ENCODE assay signal across 11 cellular contexts in the genomic region with DNA sequence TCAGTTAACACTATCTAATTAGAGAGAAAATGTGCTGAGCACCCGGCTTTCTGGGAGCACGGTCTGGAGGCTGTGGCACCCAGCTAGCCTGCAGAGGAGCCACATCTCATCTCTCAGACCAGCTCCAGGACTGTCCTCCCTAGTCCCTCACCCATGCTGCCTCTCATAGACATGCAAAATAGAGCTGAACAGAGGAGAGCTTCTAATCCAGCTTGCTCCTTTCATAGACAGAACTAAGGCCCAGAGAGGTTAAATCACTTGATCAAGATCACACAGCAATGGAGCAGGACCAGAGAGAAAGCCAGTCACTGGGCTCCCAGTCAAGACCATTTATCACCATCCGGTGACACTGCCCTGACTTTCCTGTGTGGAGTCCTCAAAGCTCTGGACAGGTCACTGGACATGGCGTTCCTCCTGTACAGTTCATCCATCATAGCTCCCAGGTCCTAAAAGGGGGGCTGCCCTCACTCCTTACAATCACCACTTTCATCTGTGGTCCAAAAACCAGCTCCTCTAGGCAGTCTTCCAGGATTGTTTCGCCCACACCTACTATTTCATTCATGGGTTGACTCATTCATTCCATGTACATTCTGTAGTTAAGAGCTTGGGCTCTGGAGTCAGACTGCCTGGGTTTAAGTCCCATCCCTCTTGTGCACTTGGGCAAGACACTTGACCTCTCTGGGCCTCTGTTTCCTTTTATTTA. TPM values are rescaled to one million over a fixed set of nuclear protein-coding genes. Genes with fewer than 3 reads are reported as not detected.
A peak's percentile ranks its signal among the peaks of the same experiment; 100 is the strongest.
DNase-seq lines count a peak whose midpoint lies in the region; ATAC-seq and TF ChIP-seq lines count a peak whose summit lies in the region.
"Had no signal": no experiment of that assay in that cellular context is flagged by ENCODE, and none has a peak within 500 bp of the region (broad histone marks: within the 10 kb centered on the region; RNA-seq: fewer than 3 reads in every experiment).

No MANE protein-coding gene starts in this region.

- no peak overlapping the region for H3K4me3 ChIP-seq in BLaER1
- H3K4me3 ChIP-seq in cardiac fibroblast (replicated peaks in 1 of 2; ENCODE audit: low read depth in 2 of 2, low read length in 2 of 2), result no peak overlapping the region
- no peak overlapping the region for H3K4me3 ChIP-seq in mesodermal cell (ENCODE audit: extremely low read depth, insufficient read depth, low read length, poor library complexity, severe bottlenecking)

- intact Hi-C loops in activated CD4-positive, alpha-beta T cell treated with anti-CD3 and anti-CD28 coated beads for 36 hours (cut with DNase I, micrococcal nuclease), result loop anchor here (1.0 to 10.0 kb wide), 6 partner anchors 62 to 780 kb away; no protein-coding TSS in a partner anchor

- peak overlapping the region; percentile 78 for H3K4me2 ChIP-seq in BLaER1

- POLR2A ChIA-PET in activated CD4-positive, alpha-beta T cell treated with anti-CD3 and anti-CD28 coated beads for 36 hours (lab: Charles Lee), result interaction anchor here (0.5 kb wide), 1 partner anchor 12 kb away, joined by 4 read pairs; no protein-coding TSS in a partner anchor

- no peaks in the 10 kb centered on the region for H3K27me3 Mint-ChIP-seq in effector memory CD8-positive, alpha-beta T cell
- peaks cover 5% of the 10 kb centered on the region for H3K27me3 Mint-ChIP-seq in activated CD4-positive, alpha-beta T cell treated with anti-CD3 and anti-CD28 coated beads for 36 hours

- H4K20me1 ChIP-seq in BLaER1, result peaks cover 16% of the 10 kb centered on the region; the same call in 1 of the 2 replicates

- peaks cover 4% of the 10 kb centered on the region for H3K36me3 Mint-ChIP-seq in effector memory CD8-positive, alpha-beta T cell (ENCODE audit: insufficient read depth)
- peaks cover 7% of the 10 kb centered on the region for H3K36me3 Mint-ChIP-seq in activated CD4-positive, alpha-beta T cell treated with anti-CD3 and anti-CD28 coated beads for 36 hours (ENCODE audit: low read depth)

- H3K27me3 ChIP-seq in BLaER1, result peaks cover 4% of the 10 kb centered on the region; the same call in 1 of the 2 replicates

- CTCF ChIA-PET in activated CD4-positive, alpha-beta T cell treated with anti-CD3 and anti-CD28 coated beads for 36 hours (lab: Charles Lee), result interaction anchor here (0.5 to 5.0 kb wide), 22 partner anchors 8 to 694 kb away, joined by 3 to 51 read pairs (median 3); a partner anchor contains a TSS

- 72 to 80% methylated on average over 4 to 5 of the region's 5 CpGs for WGBS in mesodermal cell (ENCODE audit: insufficient coverage in 2 of 2), 2 experiments

- peaks cover 30% of the 10 kb centered on the region for H3K36me3 ChIP-seq in BLaER1
- peaks cover 22% of the 10 kb centered on the region for H3K36me3 ChIP-seq in mesodermal cell (ENCODE audit: control insufficient read depth, insufficient read depth, low read length)

- peak; percentile 93 for DNase-seq in M059J (ENCODE audit: low read depth)
- peak; percentile 80 to 97 for DNase-seq in cardiac fibroblast (ENCODE audit: low read depth in 2 of 2)
- no peak for DNase-seq in effector memory CD8-positive, alpha-beta T cell
- no peak for DNase-seq in UCSD-AML1 (lab: John Stamatoyannopoulos, UW; ENCODE audit: unreplicated experiment)
- no peak for DNase-seq in activated CD4-positive, alpha-beta T cell treated with anti-CD3 and anti-CD28 coated beads for 36 hours
- DNase-seq: activated CD4-positive, alpha-beta T cell treated with anti-CD3 and anti-CD28 coated beads for 48 hours; DMS79 treated with DMSO at 0.1 percent for 48 hours had no signal

- TF ChIP-seq CTCF in cardiac fibroblast (IDR thresholded peaks at IDR 0.05; ENCODE audit: low read depth, low read length), result no peak

- H3K9me3 ChIP-seq in BLaER1, result no peaks in the 10 kb centered on the region
- no peaks in the 10 kb centered on the region for H3K9me3 ChIP-seq in mesodermal cell (ENCODE audit: control insufficient read depth, low read length)

- no peaks in the 10 kb centered on the region for H3K9me3 Mint-ChIP-seq in effector memory CD8-positive, alpha-beta T cell
- H3K9me3 Mint-ChIP-seq in activated CD4-positive, alpha-beta T cell treated with anti-CD3 and anti-CD28 coated beads for 36 hours (ENCODE audit: low read depth), result no peaks in the 10 kb centered on the region

- ATAC-seq in effector memory CD8-positive, alpha-beta T cell (replicated peaks), result no peak
- ATAC-seq in HG02852 (IDR thresholded peaks at IDR 0.05; ENCODE audit: unreplicated experiment), result no peak
- ATAC-seq in activated CD4-positive, alpha-beta T cell treated with anti-CD3 and anti-CD28 coated beads for 36 hours, result no peak

- H3K27ac ChIP-seq in BLaER1 (peak overlapping the region; percentile 44; the same call in 1 of the 2 replicates), mesodermal cell (ENCODE audit: low read depth, low read length, severe bottlenecking) (peak overlapping the region; percentile 46)

- H3K27ac Mint-ChIP-seq in effector memory CD8-positive, alpha-beta T cell, result no peak overlapping the region
- no peak overlapping the region for H3K27ac Mint-ChIP-seq in activated CD4-positive, alpha-beta T cell treated with anti-CD3 and anti-CD28 coated beads for 36 hours
- H3K27ac Mint-ChIP-seq: progenitor cell of endocrine pancreas had no signal

- H3K9ac ChIP-seq in BLaER1, result no peak overlapping the region

- no peaks in the 10 kb centered on the region for H3K4me1 Mint-ChIP-seq in effector memory CD8-positive, alpha-beta T cell (ENCODE audit: low read depth in 2 of 2)
- H3K4me1 Mint-ChIP-seq in activated CD4-positive, alpha-beta T cell treated with anti-CD3 and anti-CD28 coated beads for 36 hours, result no peaks in the 10 kb centered on the region

- H3K4me1 ChIP-seq in BLaER1 (peaks cover 18% of the 10 kb centered on the region), mesodermal cell (ENCODE audit: control insufficient read depth, insufficient read depth, low read length, poor library complexity, severe bottlenecking) (peaks cover 31% of the 10 kb centered on the region)

- H3K4me3 Mint-ChIP-seq in effector memory CD8-positive, alpha-beta T cell, result no peak overlapping the region
- no peak overlapping the region for H3K4me3 Mint-ChIP-seq in activated CD4-positive, alpha-beta T cell treated with anti-CD3 and anti-CD28 coated beads for 36 hours

RNA-seq across cellular contexts. Expression of a gene that starts 8.8 kb away (rescaled TPM):
- total RNA-seq in M059J (2014; rRNA removed; shearing (Covaris generic)), result 5.2 and 7.2 TPM in 2 replicates
- polyA plus RNA-seq in mesodermal cell (2013, experiment 1 of 2), result 29.7 TPM
- 30.7 TPM for polyA plus RNA-seq in mesodermal cell (2013, experiment 2 of 2)
- total RNA-seq in activated CD4-positive, alpha-beta T cell treated with anti-CD3 and anti-CD28 coated beads for 36 hours, result under 1 TPM; 0.48 to 0.49 TPM

RNA-seq across cellular contexts. Expression of a gene that starts 13.2 kb away (rescaled TPM):
- 38.3 and 48.8 TPM in 2 replicates for total RNA-seq in M059J (2014; rRNA removed; shearing (Covaris generic))
- 19.9 TPM for polyA plus RNA-seq in mesodermal cell (2013, experiment 1 of 2)
- 16.1 TPM for polyA plus RNA-seq in mesodermal cell (2013, experiment 2 of 2)
- total RNA-seq in activated CD4-positive, alpha-beta T cell treated with anti-CD3 and anti-CD28 coated beads for 36 hours, result 10 to 100 TPM in 1 of 2 experiments, 1 to 10 TPM in 1; 9.0 to 13.1 TPM

RNA-seq across cellular contexts. Expression of a gene that starts 57.6 kb away (rescaled TPM):
- total RNA-seq in M059J (2014; rRNA removed; shearing (Covaris generic)), result 3.5 and 5.0 TPM in 2 replicates
- polyA plus RNA-seq in mesodermal cell (2013, experiment 1 of 2), result 1.4 TPM
- 0.81 TPM for polyA plus RNA-seq in mesodermal cell (2013, experiment 2 of 2)
- not detected for total RNA-seq in activated CD4-positive, alpha-beta T cell treated with anti-CD3 and anti-CD28 coated beads for 36 hours

Comparison
In these comparisons a context has a peak if more than half of its experiments do, and no peak if none do; other contexts are left out.
1. DNase-seq: peak in M059J (single experiment) and cardiac fibroblast (2 of 2); none in effector memory CD8-positive, alpha-beta T cell (0 of 3), UCSD-AML1 (single experiment) and activated CD4-positive, alpha-beta T cell treated with anti-CD3 and anti-CD28 coated beads for 36 hours (single experiment).